ENCODE assay signal across 2 cellular contexts in the genomic region with DNA sequence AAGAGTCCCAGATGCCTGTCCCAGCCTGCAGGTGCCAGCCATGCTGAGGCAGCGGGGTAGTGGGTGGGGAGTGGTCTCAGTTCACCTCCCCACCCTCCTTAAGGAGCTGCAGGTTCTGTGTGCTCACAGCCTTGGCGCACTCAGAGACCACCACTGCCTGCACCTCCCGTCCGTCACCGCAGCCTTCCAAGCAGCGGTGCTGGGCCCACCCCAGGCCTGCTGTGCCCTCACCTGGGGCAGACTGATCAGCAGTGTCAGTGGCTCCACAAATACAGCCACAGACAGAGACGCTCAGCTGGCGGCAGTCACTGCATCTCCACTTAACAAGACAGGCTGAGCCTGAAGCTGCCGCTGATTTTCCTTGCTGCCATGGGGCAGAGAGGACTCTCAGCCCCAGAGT.
TF ChIP-seq lines count a peak whose summit lies in the region.

No MANE protein-coding gene starts in this region.

TF ChIP-seq in IMR-90, 13 proteins besides CTCF, POLR2A, EP300 and RAD21:
- TF ChIP-seq BHLHE40 (IDR thresholded peaks at IDR 0.05; ENCODE audit: low read depth, low read length), result no peak
- no peak for TF ChIP-seq NFE2L2 (IDR thresholded peaks at IDR 0.05; ENCODE audit: low read depth, low read length)
- TF ChIP-seq, protein P1, sequence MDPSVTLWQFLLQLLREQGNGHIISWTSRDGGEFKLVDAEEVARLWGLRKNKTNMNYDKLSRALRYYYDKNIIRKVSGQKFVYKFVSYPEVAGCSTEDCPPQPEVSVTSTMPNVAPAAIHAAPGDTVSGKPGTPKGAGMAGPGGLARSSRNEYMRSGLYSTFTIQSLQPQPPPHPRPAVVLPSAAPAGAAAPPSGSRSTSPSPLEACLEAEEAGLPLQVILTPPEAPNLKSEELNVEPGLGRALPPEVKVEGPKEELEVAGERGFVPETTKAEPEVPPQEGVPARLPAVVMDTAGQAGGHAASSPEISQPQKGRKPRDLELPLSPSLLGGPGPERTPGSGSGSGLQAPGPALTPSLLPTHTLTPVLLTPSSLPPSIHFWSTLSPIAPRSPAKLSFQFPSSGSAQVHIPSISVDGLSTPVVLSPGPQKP (IDR thresholded peaks at IDR 0.05; ENCODE audit: borderline replicate concordance, low read depth, low read length), result no peak
- no peak for TF ChIP-seq CEBPB (IDR thresholded peaks at IDR 0.05; ENCODE audit: low read depth, low read length)
- TF ChIP-seq MAFK (IDR thresholded peaks at IDR 0.05; ENCODE audit: low read depth, low read length), result no peak
- TF ChIP-seq SMC3 (IDR thresholded peaks at IDR 0.05; ENCODE audit: low read depth, low read length), result no peak
- TF ChIP-seq FOS (IDR thresholded peaks at IDR 0.05; ENCODE audit: low read depth, low read length), result no peak
- TF ChIP-seq RFX5 (IDR thresholded peaks at IDR 0.05; ENCODE audit: low read depth, low read length), result no peak
- TF ChIP-seq, protein P2, sequence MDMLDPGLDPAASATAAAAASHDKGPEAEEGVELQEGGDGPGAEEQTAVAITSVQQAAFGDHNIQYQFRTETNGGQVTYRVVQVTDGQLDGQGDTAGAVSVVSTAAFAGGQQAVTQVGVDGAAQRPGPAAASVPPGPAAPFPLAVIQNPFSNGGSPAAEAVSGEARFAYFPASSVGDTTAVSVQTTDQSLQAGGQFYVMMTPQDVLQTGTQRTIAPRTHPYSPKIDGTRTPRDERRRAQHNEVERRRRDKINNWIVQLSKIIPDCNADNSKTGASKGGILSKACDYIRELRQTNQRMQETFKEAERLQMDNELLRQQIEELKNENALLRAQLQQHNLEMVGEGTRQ (IDR thresholded peaks at IDR 0.05; ENCODE audit: low read depth, low read length), result no peak
- no peak for TF ChIP-seq MXI1 (IDR thresholded peaks at IDR 0.05; ENCODE audit: borderline replicate concordance, low read depth, low read length)
- no peak for TF ChIP-seq MAZ (IDR thresholded peaks at IDR 0.05; ENCODE audit: borderline replicate concordance, low read depth, low read length)
- no peak for TF ChIP-seq RCOR1 (IDR thresholded peaks at IDR 0.05; ENCODE audit: insufficient replicate concordance, low read length)
- TF ChIP-seq CHD1 (IDR thresholded peaks at IDR 0.05; ENCODE audit: low read depth, low read length), result no peak

TF ChIP-seq in GM12878, 131 proteins besides CTCF, POLR2A, EP300 and RAD21:
- TF ChIP-seq ZNF622 (IDR thresholded peaks at IDR 0.05), result no peak
- TF ChIP-seq, protein P3, sequence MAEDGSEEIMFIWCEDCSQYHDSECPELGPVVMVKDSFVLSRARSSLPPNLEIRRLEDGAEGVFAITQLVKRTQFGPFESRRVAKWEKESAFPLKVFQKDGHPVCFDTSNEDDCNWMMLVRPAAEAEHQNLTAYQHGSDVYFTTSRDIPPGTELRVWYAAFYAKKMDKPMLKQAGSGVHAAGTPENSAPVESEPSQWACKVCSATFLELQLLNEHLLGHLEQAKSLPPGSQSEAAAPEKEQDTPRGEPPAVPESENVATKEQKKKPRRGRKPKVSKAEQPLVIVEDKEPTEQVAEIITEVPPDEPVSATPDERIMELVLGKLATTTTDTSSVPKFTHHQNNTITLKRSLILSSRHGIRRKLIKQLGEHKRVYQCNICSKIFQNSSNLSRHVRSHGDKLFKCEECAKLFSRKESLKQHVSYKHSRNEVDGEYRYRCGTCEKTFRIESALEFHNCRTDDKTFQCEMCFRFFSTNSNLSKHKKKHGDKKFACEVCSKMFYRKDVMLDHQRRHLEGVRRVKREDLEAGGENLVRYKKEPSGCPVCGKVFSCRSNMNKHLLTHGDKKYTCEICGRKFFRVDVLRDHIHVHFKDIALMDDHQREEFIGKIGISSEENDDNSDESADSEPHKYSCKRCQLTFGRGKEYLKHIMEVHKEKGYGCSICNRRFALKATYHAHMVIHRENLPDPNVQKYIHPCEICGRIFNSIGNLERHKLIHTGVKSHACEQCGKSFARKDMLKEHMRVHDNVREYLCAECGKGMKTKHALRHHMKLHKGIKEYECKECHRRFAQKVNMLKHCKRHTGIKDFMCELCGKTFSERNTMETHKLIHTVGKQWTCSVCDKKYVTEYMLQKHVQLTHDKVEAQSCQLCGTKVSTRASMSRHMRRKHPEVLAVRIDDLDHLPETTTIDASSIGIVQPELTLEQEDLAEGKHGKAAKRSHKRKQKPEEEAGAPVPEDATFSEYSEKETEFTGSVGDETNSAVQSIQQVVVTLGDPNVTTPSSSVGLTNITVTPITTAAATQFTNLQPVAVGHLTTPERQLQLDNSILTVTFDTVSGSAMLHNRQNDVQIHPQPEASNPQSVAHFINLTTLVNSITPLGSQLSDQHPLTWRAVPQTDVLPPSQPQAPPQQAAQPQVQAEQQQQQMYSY (CRISPR knock-in tag; IDR thresholded peaks at IDR 0.05), result no peak
- TF ChIP-seq, protein P4, sequence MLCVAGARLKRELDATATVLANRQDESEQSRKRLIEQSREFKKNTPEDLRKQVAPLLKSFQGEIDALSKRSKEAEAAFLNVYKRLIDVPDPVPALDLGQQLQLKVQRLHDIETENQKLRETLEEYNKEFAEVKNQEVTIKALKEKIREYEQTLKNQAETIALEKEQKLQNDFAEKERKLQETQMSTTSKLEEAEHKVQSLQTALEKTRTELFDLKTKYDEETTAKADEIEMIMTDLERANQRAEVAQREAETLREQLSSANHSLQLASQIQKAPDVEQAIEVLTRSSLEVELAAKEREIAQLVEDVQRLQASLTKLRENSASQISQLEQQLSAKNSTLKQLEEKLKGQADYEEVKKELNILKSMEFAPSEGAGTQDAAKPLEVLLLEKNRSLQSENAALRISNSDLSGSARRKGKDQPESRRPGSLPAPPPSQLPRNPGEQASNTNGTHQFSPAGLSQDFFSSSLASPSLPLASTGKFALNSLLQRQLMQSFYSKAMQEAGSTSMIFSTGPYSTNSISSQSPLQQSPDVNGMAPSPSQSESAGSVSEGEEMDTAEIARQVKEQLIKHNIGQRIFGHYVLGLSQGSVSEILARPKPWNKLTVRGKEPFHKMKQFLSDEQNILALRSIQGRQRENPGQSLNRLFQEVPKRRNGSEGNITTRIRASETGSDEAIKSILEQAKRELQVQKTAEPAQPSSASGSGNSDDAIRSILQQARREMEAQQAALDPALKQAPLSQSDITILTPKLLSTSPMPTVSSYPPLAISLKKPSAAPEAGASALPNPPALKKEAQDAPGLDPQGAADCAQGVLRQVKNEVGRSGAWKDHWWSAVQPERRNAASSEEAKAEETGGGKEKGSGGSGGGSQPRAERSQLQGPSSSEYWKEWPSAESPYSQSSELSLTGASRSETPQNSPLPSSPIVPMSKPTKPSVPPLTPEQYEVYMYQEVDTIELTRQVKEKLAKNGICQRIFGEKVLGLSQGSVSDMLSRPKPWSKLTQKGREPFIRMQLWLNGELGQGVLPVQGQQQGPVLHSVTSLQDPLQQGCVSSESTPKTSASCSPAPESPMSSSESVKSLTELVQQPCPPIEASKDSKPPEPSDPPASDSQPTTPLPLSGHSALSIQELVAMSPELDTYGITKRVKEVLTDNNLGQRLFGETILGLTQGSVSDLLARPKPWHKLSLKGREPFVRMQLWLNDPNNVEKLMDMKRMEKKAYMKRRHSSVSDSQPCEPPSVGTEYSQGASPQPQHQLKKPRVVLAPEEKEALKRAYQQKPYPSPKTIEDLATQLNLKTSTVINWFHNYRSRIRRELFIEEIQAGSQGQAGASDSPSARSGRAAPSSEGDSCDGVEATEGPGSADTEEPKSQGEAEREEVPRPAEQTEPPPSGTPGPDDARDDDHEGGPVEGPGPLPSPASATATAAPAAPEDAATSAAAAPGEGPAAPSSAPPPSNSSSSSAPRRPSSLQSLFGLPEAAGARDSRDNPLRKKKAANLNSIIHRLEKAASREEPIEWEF (IDR thresholded peaks at IDR 0.05; ENCODE audit: insufficient replicate concordance, low read depth, low read length), result no peak
- no peak for TF ChIP-seq LARP7 (IDR thresholded peaks at IDR 0.05)
- no peak for TF ChIP-seq RUNX3 (IDR thresholded peaks at IDR 0.05; ENCODE audit: low read length)
- TF ChIP-seq, protein P5, sequence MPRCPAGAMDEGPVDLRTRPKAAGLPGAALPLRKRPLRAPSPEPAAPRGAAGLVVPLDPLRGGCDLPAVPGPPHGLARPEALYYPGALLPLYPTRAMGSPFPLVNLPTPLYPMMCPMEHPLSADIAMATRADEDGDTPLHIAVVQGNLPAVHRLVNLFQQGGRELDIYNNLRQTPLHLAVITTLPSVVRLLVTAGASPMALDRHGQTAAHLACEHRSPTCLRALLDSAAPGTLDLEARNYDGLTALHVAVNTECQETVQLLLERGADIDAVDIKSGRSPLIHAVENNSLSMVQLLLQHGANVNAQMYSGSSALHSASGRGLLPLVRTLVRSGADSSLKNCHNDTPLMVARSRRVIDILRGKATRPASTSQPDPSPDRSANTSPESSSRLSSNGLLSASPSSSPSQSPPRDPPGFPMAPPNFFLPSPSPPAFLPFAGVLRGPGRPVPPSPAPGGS (IDR thresholded peaks at IDR 0.05; ENCODE audit: borderline replicate concordance, insufficient read depth, low read depth, low read length, poor library complexity, severe bottlenecking), result no peak
- TF ChIP-seq CREB1 (IDR thresholded peaks at IDR 0.05; ENCODE audit: low read depth), result no peak
TF ChIP-seq in GM12878: peak in this region for 0.
